Comparison of ENCODE assay signal across 8 cellular contexts in genomic region chr7:35691827-35692307, GRCh38. TPM values are rescaled to one million over a fixed set of nuclear protein-coding genes. Genes with fewer than 3 reads are reported as not detected.
DNase-seq lines count a peak whose midpoint lies in the region; ATAC-seq and TF ChIP-seq lines count a peak whose summit lies in the region.

No MANE protein-coding gene starts in this region.

- H4K8ac ChIP-seq in mesenchymal stem cell (ENCODE audit: low read length), result peak overlapping the region; percentile 13

- no peak overlapping the region for H2BK120ac ChIP-seq in mesenchymal stem cell (ENCODE audit: low read depth, low read length)

- no peak for TF ChIP-seq EP300 in upper lobe of left lung (IDR thresholded peaks at IDR 0.05)

- H3K4ac ChIP-seq in mesenchymal stem cell (ENCODE audit: low read depth in 1 of 2, low read length in 2 of 2), result no peak overlapping the region

- no peak overlapping the region for H3K23ac ChIP-seq in mesenchymal stem cell (ENCODE audit: low read length in 2 of 2)

- peak overlapping the region in 1 of 2 experiments; percentile 42 for H2BK12ac ChIP-seq in mesenchymal stem cell (ENCODE audit: low read length in 2 of 2)

- H4K91ac ChIP-seq in mesenchymal stem cell (ENCODE audit: low read length), result no peak overlapping the region

- H2AFZ ChIP-seq in mesenchymal stem cell (ENCODE audit: low read depth, low read length), result no peak overlapping the region

- TF ChIP-seq POLR2A in upper lobe of left lung (IDR thresholded peaks at IDR 0.05), result no peak

- no peak for TF ChIP-seq CTCF in upper lobe of left lung (IDR thresholded peaks at IDR 0.05)

- intact Hi-C loops in sciatic nerve (cut with DNase I), result no loop called here

- peaks cover 17% of the 10 kb centered on the region for H3K79me1 ChIP-seq in mesenchymal stem cell (replicated peaks; ENCODE audit: low read length, poor library complexity, severe bottlenecking)

- H3K9ac ChIP-seq in adipocyte (ENCODE audit: low read length) (no peak overlapping the region), mesenchymal stem cell (ENCODE audit: low read length) (no peak overlapping the region)

- ATAC-seq in upper lobe of left lung (ENCODE audit: low FRiP score in 2 of 2) (no peak), sciatic nerve (no peak), GM18873 (IDR thresholded peaks at IDR 0.05; ENCODE audit: low FRiP score, unreplicated experiment) (no peak)

- H3K27me3 ChIP-seq in adipocyte (replicated peaks; ENCODE audit: control insufficient read depth, insufficient read depth, low read length) (no peaks in the 10 kb centered on the region), mesenchymal stem cell (ENCODE audit: control insufficient read depth in 1 of 2, insufficient read depth in 1 of 2, low read length in 2 of 2) (no peaks in the 10 kb centered on the region), upper lobe of left lung (no peaks in the 10 kb centered on the region)

- WGBS in mesenchymal stem cell, result 60% methylated on average over 5 of the region's 6 CpGs
- 45% methylated on average over 6 of the region's 6 CpGs for WGBS in upper lobe of left lung, 2 donors

- H3K18ac ChIP-seq in mesenchymal stem cell (ENCODE audit: low read depth in 1 of 2, low read length in 2 of 2), result peak overlapping the region; percentile 17 to 80

- no peak overlapping the region for H2BK15ac ChIP-seq in mesenchymal stem cell (ENCODE audit: low read depth, poor library complexity, severe bottlenecking)

- H2BK5ac ChIP-seq in mesenchymal stem cell (ENCODE audit: low read depth, low read length, poor library complexity, severe bottlenecking), result no peak overlapping the region

- H3K9me3 ChIP-seq in KOPT-K1 (ENCODE audit: insufficient read depth, low read length, poor library complexity, severe bottlenecking) (no peaks in the 10 kb centered on the region), adipocyte (ENCODE audit: control insufficient read depth, low read length) (no peaks in the 10 kb centered on the region), mesenchymal stem cell (ENCODE audit: control insufficient read depth, low read length) (no peaks in the 10 kb centered on the region), upper lobe of left lung (no peaks in the 10 kb centered on the region)

- H3K4me3 ChIP-seq in GM08714 (ENCODE audit: low read length) (peak overlapping the region; percentile 68), adipocyte (ENCODE audit: low read length) (peak overlapping the region; percentile 98), mesenchymal stem cell (ENCODE audit: insufficient read depth in 1 of 2, low read depth in 1 of 2, low read length in 2 of 2) (peak overlapping the region in 1 of 2 experiments; percentile 92), upper lobe of left lung (peak overlapping the region in 3 of 4 donors; percentile 9 to 73 (median 69))

- DNase-seq in adipocyte (ENCODE audit: low read depth) (no peak), mesenchymal stem cell (peak; percentile 62), upper lobe of left lung (no peak), sciatic nerve (ENCODE audit: low spot score) (no peak), inferior parietal cortex (ENCODE audit: extremely low spot score) (no peak)

- no peak overlapping the region for H3K4me2 ChIP-seq in mesenchymal stem cell (ENCODE audit: low read length, poor library complexity, severe bottlenecking)

- H3K4me1 ChIP-seq in adipocyte (ENCODE audit: control insufficient read depth, insufficient read depth, low read length) (peaks cover 57% of the 10 kb centered on the region), mesenchymal stem cell (ENCODE audit: control insufficient read depth, insufficient read depth, low read depth, low read length) (peaks cover 13% of the 10 kb centered on the region), upper lobe of left lung (peaks cover 46 to 76% (median 57%) of the 10 kb centered on the region in 4 donors)

- no peak overlapping the region for H2AK5ac ChIP-seq in mesenchymal stem cell (ENCODE audit: low read length, severe bottlenecking)

- H3K36me3 ChIP-seq in KOPT-K1 (ENCODE audit: insufficient read depth, low read length), result no peaks in the 10 kb centered on the region
- H3K36me3 ChIP-seq in adipocyte (ENCODE audit: control insufficient read depth, insufficient read depth, low read length, severe bottlenecking), result peaks cover 3% of the 10 kb centered on the region
- H3K36me3 ChIP-seq in mesenchymal stem cell (ENCODE audit: control insufficient read depth in 1 of 2, insufficient read depth in 2 of 2, low read depth in 1 of 2, low read length in 2 of 2), result peaks cover 3 to 12% of the 10 kb centered on the region in 2 experiments
- no peaks in the 10 kb centered on the region for H3K36me3 ChIP-seq in upper lobe of left lung

- peak overlapping the region in 1 of 2 experiments; percentile 65 for H3K14ac ChIP-seq in mesenchymal stem cell (ENCODE audit: low read length in 2 of 2)

- H3K27ac ChIP-seq in KOPT-K1 (ENCODE audit: low read depth, low read length, poor library complexity, severe bottlenecking) (peak overlapping the region; percentile 85), mesenchymal stem cell (ENCODE audit: low read length, poor library complexity, severe bottlenecking) (no peak overlapping the region), upper lobe of left lung (peak overlapping the region in 3 of 4 donors; percentile 8 to 54 (median 12))

RNA-seq across cellular contexts. Expression of gene HERPUD2, which starts 3.1 kb away (rescaled TPM):
- 35.5 TPM for polyA plus RNA-seq in mesenchymal stem cell (2013, experiment 1 of 2)
- polyA plus RNA-seq in mesenchymal stem cell (2013, experiment 2 of 2), result 34.4 TPM
- 10 to 100 TPM; 29.6 to 63.9 (median 42.2) TPM for total RNA-seq in upper lobe of left lung
- total RNA-seq in sciatic nerve, result 33.8 TPM
